Comparison of ENCODE assay signal across 1 cellular context in the genomic region with DNA sequence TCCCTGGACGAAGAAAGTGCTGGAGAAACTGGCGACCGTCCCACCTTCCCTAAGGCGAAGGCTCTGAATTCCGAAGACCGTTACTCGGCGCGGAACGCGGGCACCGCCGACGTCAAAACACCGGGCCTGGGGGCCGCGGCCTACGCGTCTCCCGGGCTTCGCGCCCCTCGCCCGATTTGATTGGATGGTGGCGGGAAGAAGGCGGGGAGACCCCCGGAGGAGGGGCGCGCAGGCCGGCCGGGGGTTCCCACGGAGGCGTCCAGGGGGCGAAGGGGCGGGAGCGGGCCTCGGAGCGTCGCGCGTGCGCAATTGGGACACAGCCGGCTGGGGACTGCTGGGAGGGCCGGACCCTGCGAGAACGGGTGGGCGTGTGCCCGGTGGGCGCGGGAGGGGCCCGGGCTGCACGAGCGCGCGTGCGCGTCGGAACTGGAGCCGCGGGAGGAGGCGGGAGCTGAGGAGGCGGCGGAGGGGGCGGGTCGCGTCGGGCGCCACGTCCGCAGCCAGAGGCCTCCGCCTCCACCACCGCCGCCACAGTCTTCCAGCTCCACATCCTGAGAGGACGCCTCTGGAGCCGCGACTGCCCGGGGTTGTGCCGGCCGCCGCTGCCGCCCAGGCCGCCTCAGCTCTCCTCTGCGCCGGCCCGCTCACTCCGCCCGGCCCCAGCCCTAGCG.
TF ChIP-seq lines count a peak whose summit lies in the region.

A gene (plus strand): TSS at position 531 of the 671 bp plus-strand sequence. CDS start 11,210 bp downstream, outside the sequence.

TF ChIP-seq in K562, 482 proteins besides CTCF, POLR2A, EP300 and RAD21 (continued from another document and continues in another):
- no peak; the same call in 1 of the 2 replicates for TF ChIP-seq NR4A1 (CRISPR knock-in tag; IDR thresholded peaks at IDR 0.05)
- TF ChIP-seq NR4A1 (tag; IDR thresholded peaks at IDR 0.05) = no peak
- TF ChIP-seq NFXL1 (CRISPR knock-in tag; IDR thresholded peaks at IDR 0.05) = no peak
- TF ChIP-seq ZFP36 (IDR thresholded peaks at IDR 0.05; ENCODE audit: low read depth, low read length, partially characterized antibody) = no peak
- TF ChIP-seq HLTF (IDR thresholded peaks at IDR 0.05) = no peak
- peak; percentile 19 for TF ChIP-seq NEUROD1 (IDR thresholded peaks at IDR 0.05; ENCODE audit: borderline replicate concordance, low read depth, low read length, partially characterized antibody)
- peak; percentile 40; the same call in 1 of the 2 replicates for TF ChIP-seq GABPA (tag; conservative IDR thresholded peaks at IDR 0.05; ENCODE audit: low read depth)
- TF ChIP-seq, protein P1, sequence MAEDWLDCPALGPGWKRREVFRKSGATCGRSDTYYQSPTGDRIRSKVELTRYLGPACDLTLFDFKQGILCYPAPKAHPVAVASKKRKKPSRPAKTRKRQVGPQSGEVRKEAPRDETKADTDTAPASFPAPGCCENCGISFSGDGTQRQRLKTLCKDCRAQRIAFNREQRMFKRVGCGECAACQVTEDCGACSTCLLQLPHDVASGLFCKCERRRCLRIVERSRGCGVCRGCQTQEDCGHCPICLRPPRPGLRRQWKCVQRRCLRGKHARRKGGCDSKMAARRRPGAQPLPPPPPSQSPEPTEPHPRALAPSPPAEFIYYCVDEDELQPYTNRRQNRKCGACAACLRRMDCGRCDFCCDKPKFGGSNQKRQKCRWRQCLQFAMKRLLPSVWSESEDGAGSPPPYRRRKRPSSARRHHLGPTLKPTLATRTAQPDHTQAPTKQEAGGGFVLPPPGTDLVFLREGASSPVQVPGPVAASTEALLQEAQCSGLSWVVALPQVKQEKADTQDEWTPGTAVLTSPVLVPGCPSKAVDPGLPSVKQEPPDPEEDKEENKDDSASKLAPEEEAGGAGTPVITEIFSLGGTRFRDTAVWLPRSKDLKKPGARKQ (CRISPR knock-in tag; IDR thresholded peaks at IDR 0.05) = no peak
- TF ChIP-seq ZNF778 (CRISPR knock-in tag; IDR thresholded peaks at IDR 0.05) = no peak
- peak; percentile 86 for TF ChIP-seq KDM5B (IDR thresholded peaks at IDR 0.05; ENCODE audit: insufficient replicate concordance, low read depth, low read length)
- no peak for TF ChIP-seq XRCC4 (IDR thresholded peaks at IDR 0.05; ENCODE audit: extremely low read depth, insufficient read depth, insufficient read length)
- TF ChIP-seq CSDE1 (IDR thresholded peaks at IDR 0.05) = no peak
- TF ChIP-seq, protein P2, sequence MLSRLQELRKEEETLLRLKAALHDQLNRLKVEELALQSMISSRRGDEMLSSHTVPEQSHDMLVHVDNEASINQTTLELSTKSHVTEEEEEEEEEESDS (CRISPR knock-in tag; IDR thresholded peaks at IDR 0.05) = no peak
- TF ChIP-seq, protein P3, sequence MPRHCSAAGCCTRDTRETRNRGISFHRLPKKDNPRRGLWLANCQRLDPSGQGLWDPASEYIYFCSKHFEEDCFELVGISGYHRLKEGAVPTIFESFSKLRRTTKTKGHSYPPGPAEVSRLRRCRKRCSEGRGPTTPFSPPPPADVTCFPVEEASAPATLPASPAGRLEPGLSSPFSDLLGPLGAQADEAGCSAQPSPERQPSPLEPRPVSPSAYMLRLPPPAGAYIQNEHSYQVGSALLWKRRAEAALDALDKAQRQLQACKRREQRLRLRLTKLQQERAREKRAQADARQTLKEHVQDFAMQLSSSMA (CRISPR knock-in tag; IDR thresholded peaks at IDR 0.05) = no peak
- TF ChIP-seq, protein P4, sequence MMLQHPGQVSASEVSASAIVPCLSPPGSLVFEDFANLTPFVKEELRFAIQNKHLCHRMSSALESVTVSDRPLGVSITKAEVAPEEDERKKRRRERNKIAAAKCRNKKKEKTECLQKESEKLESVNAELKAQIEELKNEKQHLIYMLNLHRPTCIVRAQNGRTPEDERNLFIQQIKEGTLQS (IDR thresholded peaks at IDR 0.05) = no peak
- TF ChIP-seq, protein P4 (CRISPR knock-in tag; conservative IDR thresholded peaks at IDR 0.05) = no peak
- TF ChIP-seq SAFB (IDR thresholded peaks at IDR 0.05; ENCODE audit: borderline replicate concordance, low read depth, low read length) = peak; percentile 53; the same call in 1 of the 2 replicates
- no peak for TF ChIP-seq MED1 (CRISPR knock-in tag; IDR thresholded peaks at IDR 0.05; ENCODE audit: borderline replicate concordance)
- TF ChIP-seq MAFK (IDR thresholded peaks at IDR 0.05; ENCODE audit: low read length) = no peak
- TF ChIP-seq, protein P5, sequence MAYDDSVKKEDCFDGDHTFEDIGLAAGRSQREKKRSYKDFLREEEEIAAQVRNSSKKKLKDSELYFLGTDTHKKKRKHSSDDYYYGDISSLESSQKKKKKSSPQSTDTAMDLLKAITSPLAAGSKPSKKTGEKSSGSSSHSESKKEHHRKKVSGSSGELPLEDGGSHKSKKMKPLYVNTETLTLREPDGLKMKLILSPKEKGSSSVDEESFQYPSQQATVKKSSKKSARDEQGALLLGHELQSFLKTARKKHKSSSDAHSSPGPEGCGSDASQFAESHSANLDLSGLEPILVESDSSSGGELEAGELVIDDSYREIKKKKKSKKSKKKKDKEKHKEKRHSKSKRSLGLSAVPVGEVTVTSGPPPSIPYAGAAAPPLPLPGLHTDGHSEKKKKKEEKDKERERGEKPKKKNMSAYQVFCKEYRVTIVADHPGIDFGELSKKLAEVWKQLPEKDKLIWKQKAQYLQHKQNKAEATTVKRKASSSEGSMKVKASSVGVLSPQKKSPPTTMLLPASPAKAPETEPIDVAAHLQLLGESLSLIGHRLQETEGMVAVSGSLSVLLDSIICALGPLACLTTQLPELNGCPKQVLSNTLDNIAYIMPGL (CRISPR knock-in tag; IDR thresholded peaks at IDR 0.05) = 0 out of 2 replicates have a peak, but pooled peaks have one; percentile 48
- TF ChIP-seq, protein P6, sequence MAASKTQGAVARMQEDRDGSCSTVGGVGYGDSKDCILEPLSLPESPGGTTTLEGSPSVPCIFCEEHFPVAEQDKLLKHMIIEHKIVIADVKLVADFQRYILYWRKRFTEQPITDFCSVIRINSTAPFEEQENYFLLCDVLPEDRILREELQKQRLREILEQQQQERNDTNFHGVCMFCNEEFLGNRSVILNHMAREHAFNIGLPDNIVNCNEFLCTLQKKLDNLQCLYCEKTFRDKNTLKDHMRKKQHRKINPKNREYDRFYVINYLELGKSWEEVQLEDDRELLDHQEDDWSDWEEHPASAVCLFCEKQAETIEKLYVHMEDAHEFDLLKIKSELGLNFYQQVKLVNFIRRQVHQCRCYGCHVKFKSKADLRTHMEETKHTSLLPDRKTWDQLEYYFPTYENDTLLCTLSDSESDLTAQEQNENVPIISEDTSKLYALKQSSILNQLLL (CRISPR knock-in tag; IDR thresholded peaks at IDR 0.05; ENCODE audit: borderline replicate concordance) = no peak
- no peak for TF ChIP-seq STAG1 (CRISPR knock-in tag; IDR thresholded peaks at IDR 0.05; ENCODE audit: borderline replicate concordance)
- no peak for TF ChIP-seq SMC3 (conservative IDR thresholded peaks at IDR 0.05; ENCODE audit: insufficient read depth, low read depth, low read length)
- no peak for TF ChIP-seq CBFB (CRISPR knock-in tag; IDR thresholded peaks at IDR 0.05)
- no peak for TF ChIP-seq ZNF436 (CRISPR knock-in tag; IDR thresholded peaks at IDR 0.05)
- no peak for TF ChIP-seq CBX2 (IDR thresholded peaks at IDR 0.05; ENCODE audit: insufficient read depth, low read length, poor library complexity, severe bottlenecking)
- no peak for TF ChIP-seq ZNF766 (CRISPR knock-in tag; conservative IDR thresholded peaks at IDR 0.05)
- TF ChIP-seq, protein P7, sequence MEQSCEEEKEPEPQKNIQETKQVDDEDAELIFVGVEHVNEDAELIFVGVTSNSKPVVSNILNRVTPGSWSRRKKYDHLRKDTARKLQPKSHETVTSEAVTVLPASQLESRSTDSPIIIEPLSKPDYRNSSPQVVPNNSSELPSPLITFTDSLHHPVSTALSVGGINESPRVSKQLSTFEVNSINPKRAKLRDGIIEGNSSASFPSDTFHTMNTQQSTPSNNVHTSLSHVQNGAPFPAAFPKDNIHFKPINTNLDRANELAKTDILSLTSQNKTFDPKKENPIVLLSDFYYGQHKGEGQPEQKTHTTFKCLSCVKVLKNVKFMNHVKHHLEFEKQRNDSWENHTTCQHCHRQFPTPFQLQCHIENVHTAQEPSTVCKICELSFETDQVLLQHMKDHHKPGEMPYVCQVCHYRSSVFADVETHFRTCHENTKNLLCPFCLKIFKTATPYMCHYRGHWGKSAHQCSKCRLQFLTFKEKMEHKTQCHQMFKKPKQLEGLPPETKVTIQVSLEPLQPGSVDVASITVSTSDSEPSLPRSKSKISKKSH (CRISPR knock-in tag; IDR thresholded peaks at IDR 0.05) = no peak
- TF ChIP-seq, protein P8, sequence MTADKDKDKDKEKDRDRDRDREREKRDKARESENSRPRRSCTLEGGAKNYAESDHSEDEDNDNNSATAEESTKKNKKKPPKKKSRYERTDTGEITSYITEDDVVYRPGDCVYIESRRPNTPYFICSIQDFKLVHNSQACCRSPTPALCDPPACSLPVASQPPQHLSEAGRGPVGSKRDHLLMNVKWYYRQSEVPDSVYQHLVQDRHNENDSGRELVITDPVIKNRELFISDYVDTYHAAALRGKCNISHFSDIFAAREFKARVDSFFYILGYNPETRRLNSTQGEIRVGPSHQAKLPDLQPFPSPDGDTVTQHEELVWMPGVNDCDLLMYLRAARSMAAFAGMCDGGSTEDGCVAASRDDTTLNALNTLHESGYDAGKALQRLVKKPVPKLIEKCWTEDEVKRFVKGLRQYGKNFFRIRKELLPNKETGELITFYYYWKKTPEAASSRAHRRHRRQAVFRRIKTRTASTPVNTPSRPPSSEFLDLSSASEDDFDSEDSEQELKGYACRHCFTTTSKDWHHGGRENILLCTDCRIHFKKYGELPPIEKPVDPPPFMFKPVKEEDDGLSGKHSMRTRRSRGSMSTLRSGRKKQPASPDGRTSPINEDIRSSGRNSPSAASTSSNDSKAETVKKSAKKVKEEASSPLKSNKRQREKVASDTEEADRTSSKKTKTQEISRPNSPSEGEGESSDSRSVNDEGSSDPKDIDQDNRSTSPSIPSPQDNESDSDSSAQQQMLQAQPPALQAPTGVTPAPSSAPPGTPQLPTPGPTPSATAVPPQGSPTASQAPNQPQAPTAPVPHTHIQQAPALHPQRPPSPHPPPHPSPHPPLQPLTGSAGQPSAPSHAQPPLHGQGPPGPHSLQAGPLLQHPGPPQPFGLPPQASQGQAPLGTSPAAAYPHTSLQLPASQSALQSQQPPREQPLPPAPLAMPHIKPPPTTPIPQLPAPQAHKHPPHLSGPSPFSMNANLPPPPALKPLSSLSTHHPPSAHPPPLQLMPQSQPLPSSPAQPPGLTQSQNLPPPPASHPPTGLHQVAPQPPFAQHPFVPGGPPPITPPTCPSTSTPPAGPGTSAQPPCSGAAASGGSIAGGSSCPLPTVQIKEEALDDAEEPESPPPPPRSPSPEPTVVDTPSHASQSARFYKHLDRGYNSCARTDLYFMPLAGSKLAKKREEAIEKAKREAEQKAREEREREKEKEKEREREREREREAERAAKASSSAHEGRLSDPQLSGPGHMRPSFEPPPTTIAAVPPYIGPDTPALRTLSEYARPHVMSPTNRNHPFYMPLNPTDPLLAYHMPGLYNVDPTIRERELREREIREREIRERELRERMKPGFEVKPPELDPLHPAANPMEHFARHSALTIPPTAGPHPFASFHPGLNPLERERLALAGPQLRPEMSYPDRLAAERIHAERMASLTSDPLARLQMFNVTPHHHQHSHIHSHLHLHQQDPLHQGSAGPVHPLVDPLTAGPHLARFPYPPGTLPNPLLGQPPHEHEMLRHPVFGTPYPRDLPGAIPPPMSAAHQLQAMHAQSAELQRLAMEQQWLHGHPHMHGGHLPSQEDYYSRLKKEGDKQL (CRISPR knock-in tag; IDR thresholded peaks at IDR 0.05; ENCODE audit: borderline replicate concordance) = no peak
- TF ChIP-seq ZNF217 (CRISPR knock-in tag; IDR thresholded peaks at IDR 0.05) = no peak
- TF ChIP-seq ZNF785 (CRISPR knock-in tag; IDR thresholded peaks at IDR 0.05) = no peak
- TF ChIP-seq, protein P9, sequence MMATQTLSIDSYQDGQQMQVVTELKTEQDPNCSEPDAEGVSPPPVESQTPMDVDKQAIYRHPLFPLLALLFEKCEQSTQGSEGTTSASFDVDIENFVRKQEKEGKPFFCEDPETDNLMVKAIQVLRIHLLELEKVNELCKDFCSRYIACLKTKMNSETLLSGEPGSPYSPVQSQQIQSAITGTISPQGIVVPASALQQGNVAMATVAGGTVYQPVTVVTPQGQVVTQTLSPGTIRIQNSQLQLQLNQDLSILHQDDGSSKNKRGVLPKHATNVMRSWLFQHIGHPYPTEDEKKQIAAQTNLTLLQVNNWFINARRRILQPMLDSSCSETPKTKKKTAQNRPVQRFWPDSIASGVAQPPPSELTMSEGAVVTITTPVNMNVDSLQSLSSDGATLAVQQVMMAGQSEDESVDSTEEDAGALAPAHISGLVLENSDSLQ (IDR thresholded peaks at IDR 0.05) = no peak; the same call in 1 of the 2 replicates
- TF ChIP-seq, protein P10, sequence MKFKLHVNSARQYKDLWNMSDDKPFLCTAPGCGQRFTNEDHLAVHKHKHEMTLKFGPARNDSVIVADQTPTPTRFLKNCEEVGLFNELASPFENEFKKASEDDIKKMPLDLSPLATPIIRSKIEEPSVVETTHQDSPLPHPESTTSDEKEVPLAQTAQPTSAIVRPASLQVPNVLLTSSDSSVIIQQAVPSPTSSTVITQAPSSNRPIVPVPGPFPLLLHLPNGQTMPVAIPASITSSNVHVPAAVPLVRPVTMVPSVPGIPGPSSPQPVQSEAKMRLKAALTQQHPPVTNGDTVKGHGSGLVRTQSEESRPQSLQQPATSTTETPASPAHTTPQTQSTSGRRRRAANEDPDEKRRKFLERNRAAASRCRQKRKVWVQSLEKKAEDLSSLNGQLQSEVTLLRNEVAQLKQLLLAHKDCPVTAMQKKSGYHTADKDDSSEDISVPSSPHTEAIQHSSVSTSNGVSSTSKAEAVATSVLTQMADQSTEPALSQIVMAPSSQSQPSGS (CRISPR knock-in tag; IDR thresholded peaks at IDR 0.05) = no peak
- TF ChIP-seq FOXK2 (conservative IDR thresholded peaks at IDR 0.05 in 1 of 2, IDR thresholded peaks at IDR 0.05 in 1 of 2; ENCODE audit: low read depth in 2 of 2) = 0 out of 4 replicates have a peak, but pooled peaks of 1 of the 2 experiments have one; percentile 6
- no peak for TF ChIP-seq SRSF1 (IDR thresholded peaks at IDR 0.05; ENCODE audit: low read depth, low read length)
- TF ChIP-seq ZKSCAN3 (CRISPR knock-in tag; IDR thresholded peaks at IDR 0.05) = no peak
- no peak for TF ChIP-seq BRCA1 (IDR thresholded peaks at IDR 0.05)
- TF ChIP-seq BRCA1 (CRISPR knock-in tag; IDR thresholded peaks at IDR 0.05) = no peak
- TF ChIP-seq ZNF274 (IDR thresholded peaks at IDR 0.05; ENCODE audit: borderline replicate concordance, low read depth, low read length) = no peak
- TF ChIP-seq MEIS2 (IDR thresholded peaks at IDR 0.05; ENCODE audit: partially characterized antibody) = peak; percentile 68
- no peak for TF ChIP-seq CEBPB (tag; IDR thresholded peaks at IDR 0.05)
